ENCODE assay signal across 1 cellular context in the genomic region with DNA sequence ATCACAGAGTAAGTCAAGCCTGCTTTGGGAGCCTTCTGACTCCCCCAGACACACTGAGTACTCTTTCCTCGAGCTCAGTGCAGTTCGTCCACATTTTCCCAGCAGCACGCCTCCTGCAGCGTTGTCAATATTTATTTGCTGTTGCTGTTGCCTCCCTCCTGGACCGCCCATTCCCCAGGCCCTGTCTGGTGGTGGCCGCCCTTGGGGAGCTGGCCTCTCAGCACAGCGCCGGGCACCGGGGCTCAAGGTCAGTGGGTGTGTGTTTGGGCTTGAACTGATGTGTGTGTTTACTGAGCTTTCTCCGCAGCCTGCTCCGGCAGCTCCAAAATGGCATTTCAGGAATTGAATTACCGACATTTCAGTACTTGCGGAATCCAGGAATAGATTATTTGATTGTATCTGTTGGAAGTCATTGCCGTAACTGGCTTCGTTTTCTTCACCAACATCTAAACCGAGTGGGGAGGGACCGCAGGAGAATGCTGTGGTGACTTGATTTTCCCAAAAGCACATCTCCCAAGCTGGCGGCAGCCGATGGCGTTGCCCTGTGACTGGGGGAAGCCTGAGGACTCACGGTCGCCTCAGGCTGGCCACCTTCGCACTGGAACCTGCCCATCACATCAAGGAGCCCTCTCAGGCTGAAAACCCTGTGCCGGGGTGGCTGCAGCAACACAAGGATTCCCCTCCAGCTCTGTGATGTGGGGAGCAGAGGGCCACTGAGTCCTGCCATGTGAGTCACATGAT.
TF ChIP-seq lines count a peak whose summit lies in the region.

No MANE protein-coding gene starts in this region.

TF ChIP-seq in HepG2, 621 proteins besides CTCF, POLR2A, EP300 and RAD21 (continued from another document and continues in another):
- TF ChIP-seq ZNF839 (CRISPR knock-in tag; IDR thresholded peaks at IDR 0.05; ENCODE audit: borderline replicate concordance), result no peak
- peak; percentile 86 for TF ChIP-seq NR2F6 (IDR thresholded peaks at IDR 0.05)
- TF ChIP-seq NR2F6 (CRISPR knock-in tag; IDR thresholded peaks at IDR 0.05), result peak; percentile 95
- TF ChIP-seq ZNF737 (CRISPR knock-in tag; IDR thresholded peaks at IDR 0.05; ENCODE audit: borderline replicate concordance), result 0 out of 2 replicates have a peak, but pooled peaks have one; percentile 21
- peak; percentile 23; the same call in 1 of the 2 replicates for TF ChIP-seq ZNF12 (CRISPR knock-in tag; IDR thresholded peaks at IDR 0.05)
- TF ChIP-seq NR2C2 (CRISPR knock-in tag; IDR thresholded peaks at IDR 0.05; ENCODE audit: borderline replicate concordance), result peak; percentile 54; the same call in 1 of the 2 replicates
- no peak for TF ChIP-seq PREB (CRISPR knock-in tag; IDR thresholded peaks at IDR 0.05)
- TF ChIP-seq RARA (CRISPR knock-in tag; IDR thresholded peaks at IDR 0.05), result peak; percentile 99
- TF ChIP-seq ZFX (CRISPR knock-in tag; IDR thresholded peaks at IDR 0.05; ENCODE audit: low read depth), result peak; percentile 78
- 0 out of 2 replicates have a peak, but pooled peaks have one; percentile 76 for TF ChIP-seq PRMT3 (CRISPR knock-in tag; IDR thresholded peaks at IDR 0.05; ENCODE audit: borderline replicate concordance, low read depth)
- TF ChIP-seq ZBTB4 (CRISPR knock-in tag; IDR thresholded peaks at IDR 0.05; ENCODE audit: borderline replicate concordance), result peak; percentile 96
- no peak for TF ChIP-seq HES4 (CRISPR knock-in tag; IDR thresholded peaks at IDR 0.05; ENCODE audit: borderline replicate concordance)
- no peak for TF ChIP-seq SATB2 (CRISPR knock-in tag; IDR thresholded peaks at IDR 0.05)
- TF ChIP-seq ZNF558 (CRISPR knock-in tag; IDR thresholded peaks at IDR 0.05; ENCODE audit: borderline replicate concordance), result peak; percentile 74; the same call in 1 of the 2 replicates
- TF ChIP-seq RBM39 (IDR thresholded peaks at IDR 0.05; ENCODE audit: low read depth, low read length, poor library complexity, severe bottlenecking), result peak; percentile 75
- TF ChIP-seq, protein P1, sequence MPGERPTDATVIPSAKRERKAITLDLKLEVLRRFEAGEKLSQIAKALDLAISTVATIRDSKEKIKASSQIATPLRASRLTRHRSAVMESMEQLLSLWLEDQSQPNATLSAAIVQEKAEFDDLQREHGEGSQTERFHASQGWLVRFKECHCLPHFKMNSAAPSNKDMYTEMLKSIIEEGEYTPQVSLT (CRISPR knock-in tag; IDR thresholded peaks at IDR 0.05; ENCODE audit: borderline replicate concordance, low read depth), result no peak
- TF ChIP-seq ZNF101 (CRISPR knock-in tag; IDR thresholded peaks at IDR 0.05; ENCODE audit: borderline replicate concordance, low read depth), result no peak
- no peak; the same call in 1 of the 2 replicates for TF ChIP-seq THAP9 (CRISPR knock-in tag; IDR thresholded peaks at IDR 0.05; ENCODE audit: borderline replicate concordance)
- TF ChIP-seq ZFP36 (IDR thresholded peaks at IDR 0.05; ENCODE audit: borderline replicate concordance, low read depth, low read length, partially characterized antibody), result no peak
- no peak for TF ChIP-seq KAT2B (IDR thresholded peaks at IDR 0.05; ENCODE audit: borderline replicate concordance, low read depth, low read length)
- no peak for TF ChIP-seq NCOA1 (CRISPR knock-in tag; IDR thresholded peaks at IDR 0.05)
- TF ChIP-seq TP53 (CRISPR knock-in tag; conservative IDR thresholded peaks at IDR 0.05), result no peak
- no peak for TF ChIP-seq EZH2 (conservative IDR thresholded peaks at IDR 0.05; ENCODE audit: low read depth, low read length)
- peak; percentile 72; the same call in 1 of the 2 replicates for TF ChIP-seq ZFP1 (CRISPR knock-in tag; IDR thresholded peaks at IDR 0.05)
- no peak for TF ChIP-seq ZFP90 (CRISPR knock-in tag; IDR thresholded peaks at IDR 0.05; ENCODE audit: borderline replicate concordance)
- peak; percentile 92; the same call in 1 of the 2 replicates for TF ChIP-seq HOXD1 (CRISPR knock-in tag; IDR thresholded peaks at IDR 0.05)
- peak; percentile 98 for TF ChIP-seq GATAD2A (CRISPR knock-in tag; IDR thresholded peaks at IDR 0.05)
- TF ChIP-seq ZNF292 (CRISPR knock-in tag; IDR thresholded peaks at IDR 0.05; ENCODE audit: borderline replicate concordance, low read depth), result peak; percentile 98
- no peak; the same call in 1 of the 2 replicates for TF ChIP-seq ZNF280D (CRISPR knock-in tag; IDR thresholded peaks at IDR 0.05)
- peak; percentile 96 for TF ChIP-seq FOXJ3 (CRISPR knock-in tag; IDR thresholded peaks at IDR 0.05; ENCODE audit: borderline replicate concordance)
- no peak for TF ChIP-seq ZNF296 (CRISPR knock-in tag; conservative IDR thresholded peaks at IDR 0.05)
- TF ChIP-seq TRIM24 (CRISPR knock-in tag; IDR thresholded peaks at IDR 0.05), result no peak
- TF ChIP-seq RFX5 (IDR thresholded peaks at IDR 0.05; ENCODE audit: low read depth, low read length), result no peak
- peak; percentile 49 for TF ChIP-seq BHLHE40 (IDR thresholded peaks at IDR 0.05; ENCODE audit: low read length)
- no peak for TF ChIP-seq MXD3 (CRISPR knock-in tag; IDR thresholded peaks at IDR 0.05)
- TF ChIP-seq HNF4A (CRISPR knock-in tag; IDR thresholded peaks at IDR 0.05), result peak; percentile 95
- TF ChIP-seq ZSCAN20 (CRISPR knock-in tag; IDR thresholded peaks at IDR 0.05; ENCODE audit: borderline replicate concordance), result 0 out of 2 replicates have a peak, but pooled peaks have one; percentile 45
- TF ChIP-seq TBP (CRISPR knock-in tag; IDR thresholded peaks at IDR 0.05), result no peak
- no peak for TF ChIP-seq TCF7L2 (IDR thresholded peaks at IDR 0.05; ENCODE audit: low read depth, low read length)
- peak; percentile 91; the same call in 1 of the 2 replicates for TF ChIP-seq ZNF615 (CRISPR knock-in tag; IDR thresholded peaks at IDR 0.05; ENCODE audit: borderline replicate concordance)
- TF ChIP-seq ZNF180 (CRISPR knock-in tag; IDR thresholded peaks at IDR 0.05; ENCODE audit: borderline replicate concordance, low read depth), result no peak
- TF ChIP-seq, protein P2, sequence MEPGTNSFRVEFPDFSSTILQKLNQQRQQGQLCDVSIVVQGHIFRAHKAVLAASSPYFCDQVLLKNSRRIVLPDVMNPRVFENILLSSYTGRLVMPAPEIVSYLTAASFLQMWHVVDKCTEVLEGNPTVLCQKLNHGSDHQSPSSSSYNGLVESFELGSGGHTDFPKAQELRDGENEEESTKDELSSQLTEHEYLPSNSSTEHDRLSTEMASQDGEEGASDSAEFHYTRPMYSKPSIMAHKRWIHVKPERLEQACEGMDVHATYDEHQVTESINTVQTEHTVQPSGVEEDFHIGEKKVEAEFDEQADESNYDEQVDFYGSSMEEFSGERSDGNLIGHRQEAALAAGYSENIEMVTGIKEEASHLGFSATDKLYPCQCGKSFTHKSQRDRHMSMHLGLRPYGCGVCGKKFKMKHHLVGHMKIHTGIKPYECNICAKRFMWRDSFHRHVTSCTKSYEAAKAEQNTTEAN (CRISPR knock-in tag; conservative IDR thresholded peaks at IDR 0.05), result peak; percentile 50; the same call in 1 of the 2 replicates
- peak; percentile 89 for TF ChIP-seq TEAD3 (CRISPR knock-in tag; optimal IDR thresholded peaks at IDR 0.05; ENCODE audit: borderline replicate concordance)
- peak; percentile 61; the same call in 1 of the 2 replicates for TF ChIP-seq JUND (CRISPR knock-in tag; IDR thresholded peaks at IDR 0.05)
- no peak for TF ChIP-seq PHF20 (CRISPR knock-in tag; IDR thresholded peaks at IDR 0.05)
- TF ChIP-seq HNF1B (CRISPR knock-in tag; IDR thresholded peaks at IDR 0.05), result peak; percentile 97
- TF ChIP-seq KDM6A (CRISPR knock-in tag; IDR thresholded peaks at IDR 0.05; ENCODE audit: low read depth), result peak; percentile 75
- no peak for TF ChIP-seq ZNF326 (CRISPR knock-in tag; IDR thresholded peaks at IDR 0.05; ENCODE audit: borderline replicate concordance)
- TF ChIP-seq NFKBIZ (CRISPR knock-in tag; IDR thresholded peaks at IDR 0.05), result peak; percentile 92
- no peak for TF ChIP-seq ZNF337 (CRISPR knock-in tag; IDR thresholded peaks at IDR 0.05; ENCODE audit: borderline replicate concordance, low read depth)
- no peak for TF ChIP-seq ZNF546 (CRISPR knock-in tag; conservative IDR thresholded peaks at IDR 0.05)
- no peak for TF ChIP-seq ZNF253 (CRISPR knock-in tag; IDR thresholded peaks at IDR 0.05; ENCODE audit: borderline replicate concordance)
- TF ChIP-seq ZNF766 (CRISPR knock-in tag; IDR thresholded peaks at IDR 0.05; ENCODE audit: borderline replicate concordance), result peak; percentile 69; the same call in 1 of the 2 replicates
